Comparison of ENCODE assay signal across 25 cellular contexts in genomic region chr9:136370037-136370436, GRCh38.
"Had no signal": no experiment of that assay in that cellular context is flagged by ENCODE, and none has a peak within 500 bp of the region (broad histone marks: within the 10 kb centered on the region; RNA-seq: fewer than 3 reads in every experiment).

No MANE protein-coding gene starts in this region.

- DNase-seq: naive thymus-derived CD4-positive, alpha-beta T cell; natural killer cell; nucleus accumbens; posterior cingulate gyrus; psoas muscle; right lobe of liver; sigmoid colon; small intestine; stimulated activated CD4-positive, alpha-beta T cell treated with anti-CD3 and anti-CD28 coated beads, Interleukin-15, amount 100 ng/mL, for 24 hours; stimulated activated CD4-positive, alpha-beta T cell treated with anti-CD3 and anti-CD28 coated beads, Interleukin-2, amount 100 ng/mL, for 24 hours; stimulated activated CD4-positive, alpha-beta T cell treated with anti-CD3 and anti-CD28 coated beads, Interleukin-2, amount 100 ng/mL, for 48 hours; stimulated activated CD4-positive, alpha-beta T cell treated with anti-CD3 and anti-CD28 coated beads, Interleukin-4, amount 100 ng/mL, for 24 hours; stimulated activated naive B cell treated with anti-CD40 and anti-IgM and Interleukin-4, amounts not matched to agents 10 μg/mL and 1 μg/mL and 100 μg/mL, for 72 hours; stimulated activated naive CD4-positive, alpha-beta T cell treated with Interleukin-2 at 50 U/mL for 16 hours; stomach; thyroid gland; trophoblast cell had no signal

- H3K27ac ChIP-seq: neural progenitor cell, neutrophil, pancreas, psoas muscle, right lobe of liver, sigmoid colon, stomach, thoracic aorta, thyroid gland, tibial nerve, upper lobe of left lung, vagina had no signal

- H3K4me1 ChIP-seq: neural progenitor cell, psoas muscle had no signal

- H3K4me2 ChIP-seq: neural progenitor cell had no signal

- H3K9ac ChIP-seq: neural progenitor cell had no signal

- FAIRE-seq: pancreas, small intestine, urothelium cell line had no signal

- H2AFZ ChIP-seq: neural progenitor cell had no signal

- H3K9me3 ChIP-seq: neutrophil, pancreas, psoas muscle, right lobe of liver, sigmoid colon, stomach, thoracic aorta, thyroid gland, tibial nerve, upper lobe of left lung, vagina had no signal

- H3K27me3 ChIP-seq: neural progenitor cell, neutrophil, pancreas, right lobe of liver, sigmoid colon, stomach, thyroid gland, tibial nerve, upper lobe of left lung, vagina had no signal

- H3K36me3 ChIP-seq: neural progenitor cell, pancreas, right lobe of liver, sigmoid colon, thoracic aorta, thyroid gland, vagina had no signal

- H3K4me3 ChIP-seq: neural progenitor cell, pancreas, psoas muscle, right lobe of liver, sigmoid colon, stomach, thoracic aorta, thyroid gland, tibial nerve, upper lobe of left lung, vagina had no signal
